Comparison of ENCODE assay signal across 16 cellular contexts in genomic region chr1:29084196-29084521, GRCh38. TPM values are rescaled to one million over a fixed set of nuclear protein-coding genes. Genes with fewer than 3 reads are reported as not detected.
"Had no signal": no experiment of that assay in that cellular context is flagged by ENCODE, and none has a peak within 500 bp of the region (broad histone marks: within the 10 kb centered on the region; RNA-seq: fewer than 3 reads in every experiment).

No MANE protein-coding gene starts in this region.

- H3K4me1 Mint-ChIP-seq: neural progenitor cell had no signal

- H3K27ac ChIP-seq: gastrocnemius medialis, lower lobe of right lung, neural progenitor cell, pancreas, tibial artery had no signal

- H3K4me1 ChIP-seq: gastrocnemius medialis, heart left ventricle, lower lobe of right lung, neural progenitor cell, pancreas, tibial artery had no signal

- ATAC-seq: activated T-cell treated with anti-CD3 and anti-CD28 coated beads, Interleukin-2, amount 50 U/mL, for 4 hours; gastrocnemius medialis; heart left ventricle; left cardiac atrium; lower lobe of right lung; pancreas had no signal

- H3K9me3 ChIP-seq: gastrocnemius medialis, heart left ventricle, lower lobe of right lung, pancreas, tibial artery had no signal

- H2AFZ ChIP-seq: neural progenitor cell had no signal

- FAIRE-seq: astrocyte had no signal

- H3K4me2 ChIP-seq: neural progenitor cell had no signal

- H3K27me3 ChIP-seq: gastrocnemius medialis, heart left ventricle, neural progenitor cell, pancreas, tibial artery had no signal

- DNase-seq: activated CD4-positive, CD25-positive, alpha-beta regulatory T cell treated with anti-CD3 and anti-CD28 coated beads, Interleukin-2, amount 50 U/mL, for 72 hours; activated gamma-delta T cell; activated T-cell treated with anti-CD3 and anti-CD28 coated beads, Interleukin-2, amount 50 U/mL, for 4 hours; endodermal cell; gastrocnemius medialis; heart left ventricle; left cardiac atrium; lower lobe of right lung; pancreas; stimulated activated CD4-positive, alpha-beta T cell treated with anti-CD3 and anti-CD28 coated beads, Interleukin-12 subunit alpha, Interleukin-12 subunit beta, amount 100 ng/mL, for 4 hours; stimulated activated CD4-positive, alpha-beta T cell treated with anti-CD3 and anti-CD28 coated beads, Interleukin-2, amount 100 ng/mL, for 24 hours; tibial artery had no signal

- H3K36me3 Mint-ChIP-seq: mesothelial cell of epicardium, neural progenitor cell had no signal

- H3K9me3 Mint-ChIP-seq: activated T-cell treated with anti-CD3 and anti-CD28 coated beads, Interleukin-2, amount 50 U/mL, for 4 hours; endodermal cell; mesothelial cell of epicardium; neural progenitor cell had no signal

- H3K4me3 ChIP-seq: gastrocnemius medialis, heart left ventricle, lower lobe of right lung, neural progenitor cell, pancreas, tibial artery had no signal

- H3K36me3 ChIP-seq: gastrocnemius medialis, lower lobe of right lung, pancreas, tibial artery had no signal

- H3K9ac ChIP-seq: neural progenitor cell had no signal

- H3K27ac Mint-ChIP-seq: mesothelial cell of epicardium, neural progenitor cell had no signal

- H3K4me3 Mint-ChIP-seq: activated T-cell treated with anti-CD3 and anti-CD28 coated beads, Interleukin-2, amount 50 U/mL, for 4 hours; endodermal cell; mesothelial cell of epicardium; neural progenitor cell had no signal

RNA-seq across cellular contexts. Expression of gene TMEM200B, which starts 39.5 kb away (rescaled TPM):
- total RNA-seq: T-helper 1 cell treated with Interleukin-12 subunit alpha and Interleukin-12 subunit beta and Interleukin-4 antibody, amounts not matched to agents 30 ng/mL and 1 ng/mL, for 36 hours had no signal
